8 cellular contexts compared by ENCODE assay signal in genomic region chr9:38641985-38642864, GRCh38. TPM values are rescaled to one million over a fixed set of nuclear protein-coding genes. Genes with fewer than 3 reads are reported as not detected.
DNase-seq lines count a peak whose midpoint lies in the region; ATAC-seq and TF ChIP-seq lines count a peak whose summit lies in the region.

No MANE protein-coding gene starts in this region.

- H3K9me3 ChIP-seq in BE2C (no peaks in the 10 kb centered on the region), lower lobe of right lung (no peaks in the 10 kb centered on the region)

- no peaks in the 10 kb centered on the region; the same call in 1 of the 2 replicates for H3K27me3 ChIP-seq in BE2C
- no peaks in the 10 kb centered on the region for H3K27me3 ChIP-seq in lower lobe of right lung (ENCODE audit: low read depth)

- H3K4me3 ChIP-seq in BE2C (ENCODE audit: low read depth, low read length): no peak overlapping the region
- H3K4me3 ChIP-seq in lower lobe of right lung: no peak overlapping the region

- peak; percentile 24 for DNase-seq in BE2C
- peak; percentile 37 for DNase-seq in GM20000 (ENCODE audit: low spot score)
- DNase-seq in NCI-H2227 treated with DMSO at 0.1 percent for 48 hours (lab: John Stamatoyannopoulos, UW): peak; percentile 13
- peak; percentile 49 for DNase-seq in cerebellum (ENCODE audit: low spot score)
- no peak for DNase-seq in lower lobe of right lung
- no peak for DNase-seq in GDM1 (lab: John Stamatoyannopoulos, UW)

- intact Hi-C loops in lower lobe of right lung (cut with DNase I): no loop called here

- no peaks in the 10 kb centered on the region for H3K4me1 ChIP-seq in BE2C
- H3K4me1 ChIP-seq in lower lobe of right lung: no peaks in the 10 kb centered on the region

- no peak overlapping the region for H3K27ac ChIP-seq in lower lobe of right lung

- ATAC-seq in lower lobe of right lung: peak in 1 of 2 donors; percentile 43
- no peak for ATAC-seq in GM18909 (IDR thresholded peaks at IDR 0.05; ENCODE audit: poor library complexity, unreplicated experiment)
- no peak for ATAC-seq in GM19463 (IDR thresholded peaks at IDR 0.05; ENCODE audit: unreplicated experiment)

- TF ChIP-seq CTCF in BE2C (IDR thresholded peaks at IDR 0.05; ENCODE audit: low read depth, low read length): peak; percentile 56
- TF ChIP-seq CTCF in GM20000 (IDR thresholded peaks at IDR 0.05; ENCODE audit: extremely low read depth, missing control alignments): peak; percentile 3
- peak; percentile 10 for TF ChIP-seq CTCF in lower lobe of right lung (IDR thresholded peaks at IDR 0.05)

- no peaks in the 10 kb centered on the region for H3K36me3 ChIP-seq in BE2C
- H3K36me3 ChIP-seq in lower lobe of right lung: no peaks in the 10 kb centered on the region

RNA-seq across cellular contexts. Expression of gene ANKRD18A, which starts 21.8 kb away (rescaled TPM):
- polyA plus RNA-seq in BE2C (2012; ENCODE audit: insufficient read depth, insufficient read length, low read depth): not detected
- total RNA-seq in cerebellum (7.3 TPM), lower lobe of right lung (4.3 TPM)

Comparison
In these comparisons a context has a peak if more than half of its experiments do, and no peak if none do; other contexts are left out.
1. DNase-seq: peak in BE2C (single experiment), GM20000 (single experiment), NCI-H2227 treated with DMSO at 0.1 percent for 48 hours (single experiment) and cerebellum (single experiment); none in lower lobe of right lung (single experiment) and GDM1 (single experiment).
2. CTCF ChIP-seq: peak in every context shown above with its lines; median percentile 56 in BE2C; 10 in lower lobe of right lung; 3 in GM20000.